In the genomic region with DNA sequence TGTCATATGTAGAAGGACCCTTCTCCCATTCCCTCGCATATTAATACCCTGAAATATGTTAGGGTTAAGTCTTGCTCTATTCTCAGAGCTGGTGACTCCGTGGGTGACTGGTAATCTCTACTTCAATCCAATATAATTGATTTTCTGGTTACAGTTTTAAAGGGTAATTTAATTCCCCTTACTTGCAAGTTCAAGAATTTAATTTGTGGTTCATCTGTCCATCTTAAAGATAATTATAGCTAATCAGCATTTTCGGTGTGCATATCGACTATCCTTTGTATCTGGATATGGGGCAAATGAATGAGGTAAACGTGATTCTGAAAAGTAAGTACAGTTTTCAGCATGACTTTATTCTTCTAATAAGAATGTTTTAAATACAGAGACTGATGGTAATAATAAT, we compare ENCODE assay signal across 26 cellular contexts.
"Had no signal": no experiment of that assay in that cellular context is flagged by ENCODE, and none has a peak within 500 bp of the region (broad histone marks: within the 10 kb centered on the region; RNA-seq: fewer than 3 reads in every experiment).

No MANE protein-coding gene starts in this region.

- H3K4me3 ChIP-seq: coronary artery, dorsolateral prefrontal cortex had no signal

- DNase-seq: activated CD4-positive, alpha-beta memory T cell treated with anti-CD3 and anti-CD28 coated beads, Interleukin-2, amount 10 ng/mL, durations not matched to agents 7 days and 5 days; activated CD4-positive, alpha-beta T cell treated with anti-CD3 and anti-CD28 coated beads for 1 hour; activated CD4-positive, alpha-beta T cell treated with anti-CD3 and anti-CD28 coated beads for 4 hours; activated CD4-positive, alpha-beta T cell treated with anti-CD3 and anti-CD28 coated beads, Interleukin-2, amount 10 ng/mL, durations not matched to agents 7 days and 5 days; activated CD4-positive, alpha-beta T cell treated with anti-CD3 and anti-CD28 coated beads, Interleukin-2, amount 50 U/mL, for 4 hours; activated CD4-positive, CD25-positive, alpha-beta regulatory T cell; activated CD8-positive, alpha-beta memory T cell treated with anti-CD3 and anti-CD28 coated beads, Interleukin-2, amount 50 U/mL, for 48 hours; activated effector memory CD4-positive, alpha-beta T cell treated with Interleukin-2 at 50 U/mL for 16 hours; activated gamma-delta T cell treated with Interleukin-2 at 50 U/mL for 16 hours; activated naive CD4-positive, alpha-beta T cell treated with anti-CD3 and anti-CD28 coated beads, Interleukin-2, amount 50 U/mL, for 16 hours; activated naive CD4-positive, alpha-beta T cell treated with Interleukin-2 at 50 U/mL for 16 hours; activated T-cell treated with anti-CD3 and anti-CD28 coated beads, Interleukin-2, amount 50 U/mL, for 4 hours; amniotic stem cell; anterior cingulate cortex; brain microvascular endothelial cell; dorsolateral prefrontal cortex; effector memory CD4-positive, alpha-beta T cell; endodermal cell; foreskin fibroblast; head of caudate nucleus; T-helper 2 cell had no signal

- ATAC-seq: activated T-cell treated with anti-CD3 and anti-CD28 coated beads, Interleukin-2, amount 50 U/mL, for 4 hours; activated T-helper 17 cell treated with anti-CD3 and anti-CD28 coated beads, Interleukin-2, amount 50 U/mL, for 72 hours; esophagus mucosa had no signal

- H3K36me3 ChIP-seq: brain microvascular endothelial cell had no signal

- H3K27ac ChIP-seq: brain microvascular endothelial cell, coronary artery, dorsolateral prefrontal cortex had no signal

- FAIRE-seq: astrocyte, bronchial epithelial cell had no signal

- H3K27me3 ChIP-seq: brain microvascular endothelial cell, dorsolateral prefrontal cortex had no signal
